In genomic region chr3:129619726-129620162, GRCh38 we compare ENCODE assay signal across 17 cellular contexts. TPM values are rescaled to one million over a fixed set of nuclear protein-coding genes. Genes with fewer than 3 reads are reported as not detected.
DNase-seq lines count a peak whose midpoint lies in the region; ATAC-seq lines count a peak whose summit lies in the region.
"Had no signal": no experiment of that assay in that cellular context is flagged by ENCODE, and none has a peak within 500 bp of the region (broad histone marks: within the 10 kb centered on the region; RNA-seq: fewer than 3 reads in every experiment).

No MANE protein-coding gene starts in this region.

- H3K36me3 Mint-ChIP-seq in stimulated activated naive B cell treated with anti-CD40 and anti-IgM and Interleukin-4, amounts not matched to agents 10 μg/mL and 1 μg/mL and 100 μg/mL, for 72 hours = no peaks in the 10 kb centered on the region
- no peaks in the 10 kb centered on the region for H3K36me3 Mint-ChIP-seq in stimulated activated effector memory CD8-positive, alpha-beta T cell treated with anti-CD3 and anti-CD28 coated beads, Interleukin-12 subunit alpha, Interleukin-12 subunit beta, amount 100 ng/mL, for 72 hours
- no peaks in the 10 kb centered on the region for H3K36me3 Mint-ChIP-seq in activated CD4-positive, alpha-beta memory T cell treated with anti-CD3 and anti-CD28 coated beads for 36 hours

- DNase-seq in Kasumi-1 (lab: John Stamatoyannopoulos, UW) (peak; percentile 8 to 15), RPMI8226 (peak; percentile 33), left colon (peak; percentile 14 to 25), kidney tubule cell (ENCODE audit: low spot score) (no peak), caudate nucleus (lab: John Stamatoyannopoulos, UW) (no peak)
- no peak for DNase-seq in stimulated activated naive B cell treated with anti-CD40 and anti-IgM and Interleukin-4, amounts not matched to agents 10 μg/mL and 1 μg/mL and 100 μg/mL, for 72 hours
- no peak for DNase-seq in stimulated activated effector memory CD8-positive, alpha-beta T cell treated with anti-CD3 and anti-CD28 coated beads, Interleukin-12 subunit alpha, Interleukin-12 subunit beta, amount 100 ng/mL, for 72 hours (ENCODE audit: low spot score in 2 of 2)
- DNase-seq in activated CD4-positive, alpha-beta memory T cell treated with anti-CD3 and anti-CD28 coated beads for 36 hours = no peak
- DNase-seq: activated CD8-positive, alpha-beta T cell treated with anti-CD3 and anti-CD28 coated beads for 36 hours; activated T-cell treated with anti-CD3 and anti-CD28 coated beads, Interleukin-2, amount 50 U/mL, for 72 hours; cerebellar nuclear complex; DMS153; endodermal cell; foreskin melanocyte; NCI-H1092; small intestine; stimulated activated naive CD4-positive, alpha-beta T cell had no signal

- CTCF ChIA-PET in activated CD4-positive, alpha-beta memory T cell treated with anti-CD3 and anti-CD28 coated beads for 36 hours (lab: Charles Lee) = no interaction called here

- no peak overlapping the region for H3K27ac ChIP-seq in caudate nucleus (ENCODE audit: low read depth, low read length)

- no peak overlapping the region for H3K4me3 Mint-ChIP-seq in stimulated activated naive B cell treated with anti-CD40 and anti-IgM and Interleukin-4, amounts not matched to agents 10 μg/mL and 1 μg/mL and 100 μg/mL, for 72 hours
- no peak overlapping the region for H3K4me3 Mint-ChIP-seq in stimulated activated effector memory CD8-positive, alpha-beta T cell treated with anti-CD3 and anti-CD28 coated beads, Interleukin-12 subunit alpha, Interleukin-12 subunit beta, amount 100 ng/mL, for 72 hours
- no peak overlapping the region for H3K4me3 Mint-ChIP-seq in activated CD4-positive, alpha-beta memory T cell treated with anti-CD3 and anti-CD28 coated beads for 36 hours
- H3K4me3 Mint-ChIP-seq: activated CD8-positive, alpha-beta T cell treated with anti-CD3 and anti-CD28 coated beads for 36 hours; activated T-cell treated with anti-CD3 and anti-CD28 coated beads, Interleukin-2, amount 50 U/mL, for 72 hours; endodermal cell had no signal

- ATAC-seq in left colon = no peak
- ATAC-seq in stimulated activated naive B cell treated with anti-CD40 and anti-IgM and Interleukin-4, amounts not matched to agents 10 μg/mL and 1 μg/mL and 100 μg/mL, for 72 hours (replicated peaks) = peak; percentile 41 to 52
- no peak for ATAC-seq in stimulated activated effector memory CD8-positive, alpha-beta T cell treated with anti-CD3 and anti-CD28 coated beads, Interleukin-12 subunit alpha, Interleukin-12 subunit beta, amount 100 ng/mL, for 72 hours
- ATAC-seq: activated CD8-positive, alpha-beta T cell treated with anti-CD3 and anti-CD28 coated beads for 36 hours; activated T-cell treated with anti-CD3 and anti-CD28 coated beads, Interleukin-2, amount 50 U/mL, for 72 hours had no signal

- peaks cover 18 to 30% of the 10 kb centered on the region in 2 donors for H3K27me3 Mint-ChIP-seq in stimulated activated naive B cell treated with anti-CD40 and anti-IgM and Interleukin-4, amounts not matched to agents 10 μg/mL and 1 μg/mL and 100 μg/mL, for 72 hours
- peaks cover 1% of the 10 kb centered on the region for H3K27me3 Mint-ChIP-seq in activated CD4-positive, alpha-beta memory T cell treated with anti-CD3 and anti-CD28 coated beads for 36 hours
- H3K27me3 Mint-ChIP-seq: activated CD8-positive, alpha-beta T cell treated with anti-CD3 and anti-CD28 coated beads for 36 hours had no signal

- intact Hi-C loops in left colon (cut with DNase I, micrococcal nuclease) = no loop called here
- intact Hi-C loops in activated CD4-positive, alpha-beta memory T cell treated with anti-CD3 and anti-CD28 coated beads for 36 hours (cut with micrococcal nuclease) = loop anchor here (10.0 kb wide), 1 partner anchor 385 kb away; no protein-coding TSS in a partner anchor

- H3K27ac Mint-ChIP-seq in stimulated activated naive B cell treated with anti-CD40 and anti-IgM and Interleukin-4, amounts not matched to agents 10 μg/mL and 1 μg/mL and 100 μg/mL, for 72 hours = no peak overlapping the region
- no peak overlapping the region for H3K27ac Mint-ChIP-seq in stimulated activated effector memory CD8-positive, alpha-beta T cell treated with anti-CD3 and anti-CD28 coated beads, Interleukin-12 subunit alpha, Interleukin-12 subunit beta, amount 100 ng/mL, for 72 hours
- H3K27ac Mint-ChIP-seq in activated CD4-positive, alpha-beta memory T cell treated with anti-CD3 and anti-CD28 coated beads for 36 hours = no peak overlapping the region
- H3K27ac Mint-ChIP-seq: activated CD8-positive, alpha-beta T cell treated with anti-CD3 and anti-CD28 coated beads for 36 hours; activated T-cell treated with anti-CD3 and anti-CD28 coated beads, Interleukin-2, amount 50 U/mL, for 72 hours; endodermal cell had no signal

- H3K9me3 Mint-ChIP-seq in stimulated activated naive B cell treated with anti-CD40 and anti-IgM and Interleukin-4, amounts not matched to agents 10 μg/mL and 1 μg/mL and 100 μg/mL, for 72 hours = no peaks in the 10 kb centered on the region
- no peaks in the 10 kb centered on the region for H3K9me3 Mint-ChIP-seq in stimulated activated effector memory CD8-positive, alpha-beta T cell treated with anti-CD3 and anti-CD28 coated beads, Interleukin-12 subunit alpha, Interleukin-12 subunit beta, amount 100 ng/mL, for 72 hours
- H3K9me3 Mint-ChIP-seq in activated CD4-positive, alpha-beta memory T cell treated with anti-CD3 and anti-CD28 coated beads for 36 hours = no peaks in the 10 kb centered on the region
- H3K9me3 Mint-ChIP-seq: activated CD8-positive, alpha-beta T cell treated with anti-CD3 and anti-CD28 coated beads for 36 hours; activated T-cell treated with anti-CD3 and anti-CD28 coated beads, Interleukin-2, amount 50 U/mL, for 72 hours; endodermal cell had no signal

- H3K4me1 Mint-ChIP-seq in stimulated activated naive B cell treated with anti-CD40 and anti-IgM and Interleukin-4, amounts not matched to agents 10 μg/mL and 1 μg/mL and 100 μg/mL, for 72 hours = peaks cover 16 to 22% of the 10 kb centered on the region in 2 donors
- peaks cover 27% of the 10 kb centered on the region for H3K4me1 Mint-ChIP-seq in stimulated activated effector memory CD8-positive, alpha-beta T cell treated with anti-CD3 and anti-CD28 coated beads, Interleukin-12 subunit alpha, Interleukin-12 subunit beta, amount 100 ng/mL, for 72 hours
- H3K4me1 Mint-ChIP-seq in activated CD4-positive, alpha-beta memory T cell treated with anti-CD3 and anti-CD28 coated beads for 36 hours (ENCODE audit: low read depth) = peaks cover 7% of the 10 kb centered on the region

- POLR2A ChIA-PET in activated CD4-positive, alpha-beta memory T cell treated with anti-CD3 and anti-CD28 coated beads for 36 hours (lab: Charles Lee) = no interaction called here

RNA-seq across cellular contexts. Expression of gene PLXND1, which starts 13.3 kb away (rescaled TPM):
- 10 to 100 TPM; 16.5 to 38.8 TPM for total RNA-seq in left colon
- total RNA-seq in activated CD4-positive, alpha-beta memory T cell treated with anti-CD3 and anti-CD28 coated beads for 36 hours = 1 to 10 TPM; 7.2 to 8.6 TPM

Comparison
In these comparisons a context has a peak if more than half of its experiments do, and no peak if none do; other contexts are left out.
1. DNase-seq: peak in Kasumi-1 (2 of 2), RPMI8226 (single experiment) and left colon (2 of 2); none in stimulated activated naive B cell treated with anti-CD40 and anti-IgM and Interleukin-4, amounts not matched to agents 10 μg/mL and 1 μg/mL and 100 μg/mL, for 72 hours (single experiment), kidney tubule cell (single experiment), stimulated activated effector memory CD8-positive, alpha-beta T cell treated with anti-CD3 and anti-CD28 coated beads, Interleukin-12 subunit alpha, Interleukin-12 subunit beta, amount 100 ng/mL, for 72 hours (0 of 2), activated CD4-positive, alpha-beta memory T cell treated with anti-CD3 and anti-CD28 coated beads for 36 hours (single experiment) and caudate nucleus (0 of 61).
2. ATAC-seq: peak in stimulated activated naive B cell treated with anti-CD40 and anti-IgM and Interleukin-4, amounts not matched to agents 10 μg/mL and 1 μg/mL and 100 μg/mL, for 72 hours (2 of 2); none in left colon (single experiment) and stimulated activated effector memory CD8-positive, alpha-beta T cell treated with anti-CD3 and anti-CD28 coated beads, Interleukin-12 subunit alpha, Interleukin-12 subunit beta, amount 100 ng/mL, for 72 hours (single experiment).